1 cellular context compared by ENCODE assay signal in the genomic region with DNA sequence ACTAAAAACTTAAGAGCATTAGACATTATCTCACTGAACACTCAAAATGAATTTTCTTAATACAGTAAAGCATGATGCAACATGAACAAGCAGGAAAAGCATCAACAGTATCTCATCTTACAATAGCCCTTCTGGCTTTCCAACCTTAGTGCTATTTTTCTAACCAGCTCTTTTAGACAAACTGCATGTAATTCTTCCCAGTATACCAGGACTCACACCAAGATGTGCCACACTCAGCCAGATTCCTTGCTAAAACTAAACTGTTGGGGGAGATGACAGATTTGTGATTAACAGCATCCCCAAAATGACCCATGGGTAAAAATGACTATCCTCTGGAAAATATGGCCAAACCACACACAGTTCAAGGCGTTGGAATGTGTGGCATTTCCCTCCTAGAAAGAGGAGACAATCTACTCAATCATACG.
A peak's percentile ranks its signal among the peaks of the same experiment; 100 is the strongest.
TF ChIP-seq lines count a peak whose summit lies in the region.

No MANE protein-coding gene starts in this region.

TF ChIP-seq in SK-N-SH, 30 proteins besides CTCF, POLR2A, EP300 and RAD21 (continued from another document):
- TF ChIP-seq, protein P1, sequence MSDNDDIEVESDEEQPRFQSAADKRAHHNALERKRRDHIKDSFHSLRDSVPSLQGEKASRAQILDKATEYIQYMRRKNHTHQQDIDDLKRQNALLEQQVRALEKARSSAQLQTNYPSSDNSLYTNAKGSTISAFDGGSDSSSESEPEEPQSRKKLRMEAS (IDR thresholded peaks at IDR 0.05; ENCODE audit: low read depth), result peak; percentile 63
- TF ChIP-seq FOSL2 (IDR thresholded peaks at IDR 0.05; ENCODE audit: borderline replicate concordance, low read depth) (peak; percentile 80), RXRA (IDR thresholded peaks at IDR 0.05; ENCODE audit: borderline replicate concordance, low read depth) (peak; percentile 99), EZH2phosphoT487 (IDR thresholded peaks at IDR 0.05; ENCODE audit: borderline replicate concordance, low read depth) (no peak), POLR2AphosphoS5 (IDR thresholded peaks at IDR 0.05; ENCODE audit: low read depth, low read length) (peak; percentile 77; the same call in 1 of the 2 replicates)
- TF ChIP-seq, protein P2, sequence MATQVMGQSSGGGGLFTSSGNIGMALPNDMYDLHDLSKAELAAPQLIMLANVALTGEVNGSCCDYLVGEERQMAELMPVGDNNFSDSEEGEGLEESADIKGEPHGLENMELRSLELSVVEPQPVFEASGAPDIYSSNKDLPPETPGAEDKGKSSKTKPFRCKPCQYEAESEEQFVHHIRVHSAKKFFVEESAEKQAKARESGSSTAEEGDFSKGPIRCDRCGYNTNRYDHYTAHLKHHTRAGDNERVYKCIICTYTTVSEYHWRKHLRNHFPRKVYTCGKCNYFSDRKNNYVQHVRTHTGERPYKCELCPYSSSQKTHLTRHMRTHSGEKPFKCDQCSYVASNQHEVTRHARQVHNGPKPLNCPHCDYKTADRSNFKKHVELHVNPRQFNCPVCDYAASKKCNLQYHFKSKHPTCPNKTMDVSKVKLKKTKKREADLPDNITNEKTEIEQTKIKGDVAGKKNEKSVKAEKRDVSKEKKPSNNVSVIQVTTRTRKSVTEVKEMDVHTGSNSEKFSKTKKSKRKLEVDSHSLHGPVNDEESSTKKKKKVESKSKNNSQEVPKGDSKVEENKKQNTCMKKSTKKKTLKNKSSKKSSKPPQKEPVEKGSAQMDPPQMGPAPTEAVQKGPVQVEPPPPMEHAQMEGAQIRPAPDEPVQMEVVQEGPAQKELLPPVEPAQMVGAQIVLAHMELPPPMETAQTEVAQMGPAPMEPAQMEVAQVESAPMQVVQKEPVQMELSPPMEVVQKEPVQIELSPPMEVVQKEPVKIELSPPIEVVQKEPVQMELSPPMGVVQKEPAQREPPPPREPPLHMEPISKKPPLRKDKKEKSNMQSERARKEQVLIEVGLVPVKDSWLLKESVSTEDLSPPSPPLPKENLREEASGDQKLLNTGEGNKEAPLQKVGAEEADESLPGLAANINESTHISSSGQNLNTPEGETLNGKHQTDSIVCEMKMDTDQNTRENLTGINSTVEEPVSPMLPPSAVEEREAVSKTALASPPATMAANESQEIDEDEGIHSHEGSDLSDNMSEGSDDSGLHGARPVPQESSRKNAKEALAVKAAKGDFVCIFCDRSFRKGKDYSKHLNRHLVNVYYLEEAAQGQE (IDR thresholded peaks at IDR 0.05; ENCODE audit: low read depth, low read length), result peak; percentile 74
